18 cellular contexts compared by ENCODE assay signal in genomic region chr1:59898927-59899326, GRCh38. TPM values are rescaled to one million over a fixed set of nuclear protein-coding genes. Genes with fewer than 3 reads are reported as not detected.
"Had no signal": no experiment of that assay in that cellular context is flagged by ENCODE, and none has a peak within 500 bp of the region (broad histone marks: within the 10 kb centered on the region; RNA-seq: fewer than 3 reads in every experiment).

No MANE protein-coding gene starts in this region.

- DNase-seq: activated CD4-positive, alpha-beta T cell treated with anti-CD3 and anti-CD28 coated beads, Interleukin-2, amount 10 ng/mL, durations not matched to agents 24 days and 14 days; activated CD4-positive, CD25-positive, alpha-beta regulatory T cell; activated CD8-positive, alpha-beta memory T cell treated with anti-CD3 and anti-CD28 coated beads for 24 hours; activated naive CD8-positive, alpha-beta T cell treated with anti-CD3 and anti-CD28 coated beads for 36 hours; cortex of kidney; effector CD8-positive, alpha-beta T cell; hippocampal formation; kidney; left ventricle myocardium inferior; naive B cell; ovary; stimulated activated CD4-positive, alpha-beta T cell treated with anti-CD3 and anti-CD28 coated beads, Interleukin-12 subunit alpha, Interleukin-12 subunit beta, amount 100 ng/mL, for 4 hours; stimulated activated CD4-positive, alpha-beta T cell treated with anti-CD3 and anti-CD28 coated beads, Interleukin-2, amount 100 ng/mL, for 48 hours; stimulated activated naive B cell treated with anti-CD40 and anti-IgM and Interleukin-4, amounts not matched to agents 10 μg/mL and 1 μg/mL and 100 μg/mL, for 72 hours; SW 1271; thyroid gland had no signal

- H3K4me3 ChIP-seq: ascending aorta, left ventricle myocardium inferior, neural progenitor cell, ovary, thyroid gland had no signal

- H3K27ac ChIP-seq: ascending aorta, left ventricle myocardium inferior, neural progenitor cell, ovary, thyroid gland had no signal

- H3K27me3 ChIP-seq: ascending aorta, neural progenitor cell, ovary, thyroid gland had no signal

- H3K36me3 ChIP-seq: ascending aorta, neural progenitor cell, ovary, thyroid gland had no signal

- H3K4me1 ChIP-seq: ascending aorta, neural progenitor cell had no signal

- H3K9me3 ChIP-seq: ascending aorta, left ventricle myocardium inferior, ovary, thyroid gland had no signal

RNA-seq across cellular contexts. Expression of gene CYP2J2, which starts 27.6 kb away (rescaled TPM):
- total RNA-seq: ascending aorta had no signal
